In genomic region chr4:83012631-83013419, GRCh38 we compare ENCODE assay signal across 8 cellular contexts. TPM values are rescaled to one million over a fixed set of nuclear protein-coding genes. Genes with fewer than 3 reads are reported as not detected.
DNase-seq lines count a peak whose midpoint lies in the region; ATAC-seq, FAIRE-seq and TF ChIP-seq lines count a peak whose summit lies in the region.

No MANE protein-coding gene starts in this region.

- TF ChIP-seq EP300 in A549 (IDR thresholded peaks at IDR 0.05) = no peak

- H3K27me3 ChIP-seq in iPS-18a (ENCODE audit: control insufficient read depth, insufficient read depth, low read length) (peaks cover 14% of the 10 kb centered on the region), skeletal muscle satellite cell (ENCODE audit: control insufficient read depth, insufficient read depth, low read length) (no peaks in the 10 kb centered on the region)

- TF ChIP-seq POLR2A in A549 (IDR thresholded peaks at IDR 0.05; ENCODE audit: low read length) (peak; percentile 69), GM18526 (IDR thresholded peaks at IDR 0.05; ENCODE audit: extremely low read depth, insufficient read length) (peak; percentile 63)

- FAIRE-seq in A549 (lab: Jason Lieb, UNC) = no peak

- H3K27ac ChIP-seq in A549 = peak overlapping the region; percentile 84 to 96
- peak overlapping the region; percentile 30 for H3K27ac ChIP-seq in iPS-18a (ENCODE audit: low read length)

- peak; percentile 79 to 97 for DNase-seq in A549 (ENCODE audit: low read depth in 1 of 2, low spot score in 1 of 2)
- peak; percentile 73 for DNase-seq in NCI-H2107 treated with DMSO at 0.1 percent for 48 hours (lab: John Stamatoyannopoulos, UW; ENCODE audit: unreplicated experiment)
- peak; percentile 99 for DNase-seq in UCSD-AML1 (lab: John Stamatoyannopoulos, UW; ENCODE audit: unreplicated experiment)
- peak; percentile 98 for DNase-seq in MCF 10A (ENCODE audit: unreplicated experiment)

- peak overlapping the region; percentile 96 for H3K27ac Mint-ChIP-seq in MCF 10A (ENCODE audit: low read depth, unreplicated experiment)

- H3K36me3 ChIP-seq in iPS-18a (ENCODE audit: control insufficient read depth, low read depth, low read length) (no peaks in the 10 kb centered on the region), skeletal muscle satellite cell (ENCODE audit: insufficient read depth, low read length) (no peaks in the 10 kb centered on the region)

- H3K4me1 Mint-ChIP-seq in MCF 10A (ENCODE audit: insufficient read depth, unreplicated experiment) = peaks cover 34% of the 10 kb centered on the region

- peak overlapping the region; percentile 92 for H3K4me3 Mint-ChIP-seq in MCF 10A (ENCODE audit: unreplicated experiment)

- CTCF ChIA-PET in A549 (lab: Yijun Ruan, JAX) = interaction anchor here (1.1 to 1.5 kb wide), 2 partner anchors 113 to 247 kb away, joined by 3 to 4 read pairs; partner anchors contain the start of gene THAP9
- CTCF ChIA-PET in MCF 10A (lab: Yijun Ruan, JAX) = interaction anchor here (0.6 to 3.0 kb wide), 6 partner anchors 22 to 608 kb away, joined by 3 to 8 read pairs (median 3); partner anchors contain the start of gene COPS4

- H3K9me3 Mint-ChIP-seq in MCF 10A (ENCODE audit: unreplicated experiment) = no peaks in the 10 kb centered on the region

- H3K27me3 Mint-ChIP-seq in MCF 10A (ENCODE audit: insufficient read depth, unreplicated experiment) = no peaks in the 10 kb centered on the region

- WGBS in A549 (ENCODE audit: missing lambda C conversion rate) = 0% methylated on average over 10 of the region's 80 CpGs

- BruUV-seq in MCF 10A (replicated peaks; lab: Mats Ljungman, UMichigan) = no TSS peak

- H3K9me3 ChIP-seq in A549 (no peaks in the 10 kb centered on the region), iPS-18a (ENCODE audit: control insufficient read depth, low read depth, low read length) (no peaks in the 10 kb centered on the region), skeletal muscle satellite cell (replicated peaks; ENCODE audit: low read length) (no peaks in the 10 kb centered on the region)

- POLR2A ChIA-PET in A549 (lab: Yijun Ruan, JAX) = interaction anchor here (1.0 to 3.4 kb wide), 3 partner anchors 22 to 550 kb away, joined by 3 to 40 read pairs (median 10); partner anchors contain the start of genes COPS4 and COQ2
- POLR2A ChIA-PET in MCF 10A (lab: Yijun Ruan, JAX) = interaction anchor here (0.5 to 6.7 kb wide), 32 partner anchors 9 to 640 kb away, joined by 3 to 168 read pairs (median 5); partner anchors contain the start of genes COPS4, COQ2, HNRNPD and SEC31A

- peaks cover 23% of the 10 kb centered on the region for H3K4me1 ChIP-seq in A549
- H3K4me1 ChIP-seq in iPS-18a (ENCODE audit: control insufficient read depth, low read depth, low read length) = peaks cover 23% of the 10 kb centered on the region
- peaks cover 24% of the 10 kb centered on the region for H3K4me1 ChIP-seq in skeletal muscle satellite cell (ENCODE audit: control insufficient read depth, insufficient read depth, low read length)

- ATAC-seq in A549 (peak; percentile 83 to 90), HG03066 (IDR thresholded peaks at IDR 0.05; ENCODE audit: low read depth, unreplicated experiment) (peak; percentile 79)

- TF ChIP-seq RAD21 in A549 (conservative IDR thresholded peaks at IDR 0.05 in 1 of 2, IDR thresholded peaks at IDR 0.05 in 1 of 2) = peak in 1 of 2 experiments; percentile 34; a peak in 2 of 5 replicates

- no peaks in the 10 kb centered on the region for H3K36me3 Mint-ChIP-seq in MCF 10A (ENCODE audit: insufficient read depth, unreplicated experiment)

- H3K9ac ChIP-seq in iPS-18a (ENCODE audit: low read length) (peak overlapping the region; percentile 69), skeletal muscle satellite cell (ENCODE audit: low read depth, low read length) (peak overlapping the region; percentile 96)

- H3K4me3 ChIP-seq in A549 (peak overlapping the region; percentile 80), iPS-18a (ENCODE audit: low read length) (peak overlapping the region; percentile 71), skeletal muscle satellite cell (ENCODE audit: low read length) (peak overlapping the region; percentile 89)

- TF ChIP-seq CTCF in A549 (IDR thresholded peaks at IDR 0.05) = no peak; the same call in 2 of the 3 replicates
- TF ChIP-seq CTCF in MCF 10A (IDR thresholded peaks at IDR 0.05; ENCODE audit: unreplicated experiment) = peak; percentile 35

- intact Hi-C loops in MCF 10A (cut with micrococcal nuclease) = loop anchor here (1.0 to 10.0 kb wide), 3 partner anchors 22 to 548 kb away; partner anchors contain the start of genes COPS4 and THAP9

- H3K4me2 ChIP-seq in A549 (peak overlapping the region; percentile 86), skeletal muscle satellite cell (ENCODE audit: low read length) (peak overlapping the region; percentile 88)

TF ChIP-seq in A549, 52 proteins besides CTCF, POLR2A, EP300 and RAD21 (continues in another document):
- TF ChIP-seq SREBF2 (IDR thresholded peaks at IDR 0.05) (no peak), ZNF302 (CRISPR knock-in tag; IDR thresholded peaks at IDR 0.05) (no peak), CBX8 (IDR thresholded peaks at IDR 0.05) (no peak), POLR2AphosphoS2 (conservative IDR thresholded peaks at IDR 0.05; ENCODE audit: low read length) (no peak), TFCP2L1 (CRISPR knock-in tag; IDR thresholded peaks at IDR 0.05) (no peak), RNF2 (IDR thresholded peaks at IDR 0.05; ENCODE audit: borderline replicate concordance, low read depth) (no peak), HDAC2 (IDR thresholded peaks at IDR 0.05) (no peak), SMC3 (IDR thresholded peaks at IDR 0.05) (no peak), JUNB (IDR thresholded peaks at IDR 0.05) (no peak), HEYL (CRISPR knock-in tag; IDR thresholded peaks at IDR 0.05) (no peak), RFX5 (IDR thresholded peaks at IDR 0.05) (no peak), TP53 (CRISPR knock-in tag; IDR thresholded peaks at IDR 0.05) (no peak), ELK1 (IDR thresholded peaks at IDR 0.05; ENCODE audit: low read depth, low read length) (no peak), FOSB (CRISPR knock-in tag; IDR thresholded peaks at IDR 0.05) (no peak), ZSCAN20 (CRISPR knock-in tag; IDR thresholded peaks at IDR 0.05) (no peak), HOXB5 (CRISPR knock-in tag; IDR thresholded peaks at IDR 0.05) (no peak), RARB (CRISPR knock-in tag; IDR thresholded peaks at IDR 0.05) (no peak)
- TF ChIP-seq, protein P1, sequence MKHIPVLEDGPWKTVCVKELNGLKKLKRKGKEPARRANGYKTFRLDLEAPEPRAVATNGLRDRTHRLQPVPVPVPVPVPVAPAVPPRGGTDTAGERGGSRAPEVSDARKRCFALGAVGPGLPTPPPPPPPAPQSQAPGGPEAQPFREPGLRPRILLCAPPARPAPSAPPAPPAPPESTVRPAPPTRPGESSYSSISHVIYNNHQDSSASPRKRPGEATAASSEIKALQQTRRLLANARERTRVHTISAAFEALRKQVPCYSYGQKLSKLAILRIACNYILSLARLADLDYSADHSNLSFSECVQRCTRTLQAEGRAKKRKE (CRISPR knock-in tag; IDR thresholded peaks at IDR 0.05; ENCODE audit: low read depth) = no peak
- TF ChIP-seq, protein P2, sequence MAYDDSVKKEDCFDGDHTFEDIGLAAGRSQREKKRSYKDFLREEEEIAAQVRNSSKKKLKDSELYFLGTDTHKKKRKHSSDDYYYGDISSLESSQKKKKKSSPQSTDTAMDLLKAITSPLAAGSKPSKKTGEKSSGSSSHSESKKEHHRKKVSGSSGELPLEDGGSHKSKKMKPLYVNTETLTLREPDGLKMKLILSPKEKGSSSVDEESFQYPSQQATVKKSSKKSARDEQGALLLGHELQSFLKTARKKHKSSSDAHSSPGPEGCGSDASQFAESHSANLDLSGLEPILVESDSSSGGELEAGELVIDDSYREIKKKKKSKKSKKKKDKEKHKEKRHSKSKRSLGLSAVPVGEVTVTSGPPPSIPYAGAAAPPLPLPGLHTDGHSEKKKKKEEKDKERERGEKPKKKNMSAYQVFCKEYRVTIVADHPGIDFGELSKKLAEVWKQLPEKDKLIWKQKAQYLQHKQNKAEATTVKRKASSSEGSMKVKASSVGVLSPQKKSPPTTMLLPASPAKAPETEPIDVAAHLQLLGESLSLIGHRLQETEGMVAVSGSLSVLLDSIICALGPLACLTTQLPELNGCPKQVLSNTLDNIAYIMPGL (CRISPR knock-in tag; IDR thresholded peaks at IDR 0.05; ENCODE audit: borderline replicate concordance) = no peak
- TF ChIP-seq, protein P3, sequence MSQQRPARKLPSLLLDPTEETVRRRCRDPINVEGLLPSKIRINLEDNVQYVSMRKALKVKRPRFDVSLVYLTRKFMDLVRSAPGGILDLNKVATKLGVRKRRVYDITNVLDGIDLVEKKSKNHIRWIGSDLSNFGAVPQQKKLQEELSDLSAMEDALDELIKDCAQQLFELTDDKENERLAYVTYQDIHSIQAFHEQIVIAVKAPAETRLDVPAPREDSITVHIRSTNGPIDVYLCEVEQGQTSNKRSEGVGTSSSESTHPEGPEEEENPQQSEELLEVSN (IDR thresholded peaks at IDR 0.05; ENCODE audit: borderline replicate concordance, low read depth) = peak; percentile 59; the same call in 1 of the 2 replicates

RNA-seq across cellular contexts. Expression of gene LIN54, which starts 2.2 kb away (rescaled TPM):
- 12.0 and 12.7 TPM in 2 replicates for polyA plus RNA-seq in A549 (2011; rRNA removed)
- polyA plus RNA-seq in A549 (2012; cell fraction: cytosol; rRNA removed) = 4.5 and 5.7 TPM in 2 replicates
- polyA plus RNA-seq in A549 (2012; cell fraction: nucleus; rRNA removed) = 2.3 and 2.4 TPM in 2 replicates
- 6.7 to 6.9 TPM (median 6.8 TPM) in 3 replicates for polyA plus RNA-seq in A549 (2017; fragmentation: RNase III; extraction: RNeasy Plus Mini Kit Qiagen cat#74134 plus additional on column Dnase treatment)
- polyA minus RNA-seq in A549 (2011; rRNA and poly(A)+ RNA removed) = 22.4 and 24.1 TPM in 2 replicates
- 16.0 and 16.5 TPM in 2 replicates for total RNA-seq in MCF 10A (2022)
- 14.2 and 15.5 TPM in 2 replicates for total RNA-seq in skeletal muscle satellite cell (2012; rRNA removed)

RNA-seq across cellular contexts. Expression of gene COPS4, which starts 22.2 kb away (rescaled TPM):
- 35.5 and 36.5 TPM in 2 replicates for polyA plus RNA-seq in A549 (2011; rRNA removed)
- polyA plus RNA-seq in A549 (2012; cell fraction: cytosol; rRNA removed) = 20.6 and 23.7 TPM in 2 replicates
- polyA plus RNA-seq in A549 (2012; cell fraction: nucleus; rRNA removed) = 9.0 and 9.6 TPM in 2 replicates
- polyA plus RNA-seq in A549 (2017; fragmentation: RNase III; extraction: RNeasy Plus Mini Kit Qiagen cat#74134 plus additional on column Dnase treatment) = 36.8 to 40.4 TPM (median 39.9 TPM) in 3 replicates
- 9.3 and 10.2 TPM in 2 replicates for polyA minus RNA-seq in A549 (2011; rRNA and poly(A)+ RNA removed)
- total RNA-seq in MCF 10A (2022) = 34.7 and 36.6 TPM in 2 replicates
- total RNA-seq in skeletal muscle satellite cell (2012; rRNA removed) = 79.1 and 79.7 TPM in 2 replicates

Comparison
In these comparisons a context has a peak if more than half of its experiments do, and no peak if none do; other contexts are left out.
1. Peak in every context shown above with its lines: DNase-seq, ATAC-seq, H3K4me3 ChIP-seq and H3K27ac ChIP-seq.